ENCODE assay signal across 17 cellular contexts in genomic region chr13:48255090-48255489, GRCh38. TPM values are rescaled to one million over a fixed set of nuclear protein-coding genes. Genes with fewer than 3 reads are reported as not detected.
DNase-seq lines count a peak whose midpoint lies in the region; ATAC-seq and TF ChIP-seq lines count a peak whose summit lies in the region.
"Had no signal": no experiment of that assay in that cellular context is flagged by ENCODE, and none has a peak within 500 bp of the region (broad histone marks: within the 10 kb centered on the region; RNA-seq: fewer than 3 reads in every experiment).

No MANE protein-coding gene starts in this region.

- H3K9me3 ChIP-seq in left ventricle myocardium inferior (replicated peaks) (no peaks in the 10 kb centered on the region), PC-9 (ENCODE audit: insufficient read depth, low read depth) (no peaks in the 10 kb centered on the region)
- H3K9me3 ChIP-seq: BLaER1 had no signal

- no peaks in the 10 kb centered on the region for H3K9me3 Mint-ChIP-seq in activated T-cell treated with anti-CD3 and anti-CD28 coated beads, Interleukin-2, amount 50 U/mL, for 24 hours
- H3K9me3 Mint-ChIP-seq: CD14-positive monocyte; CD8-positive, alpha-beta T cell; GM23338; HFFc6 had no signal

- TF ChIP-seq CTCF in left ventricle myocardium inferior (IDR thresholded peaks at IDR 0.05; ENCODE audit: borderline replicate concordance) (no peak), PC-9 (conservative IDR thresholded peaks at IDR 0.05) (no peak)

- CTCF ChIA-PET in PC-9 (lab: Charles Lee), result no interaction called here

- H3K27me3 Mint-ChIP-seq in activated T-cell treated with anti-CD3 and anti-CD28 coated beads, Interleukin-2, amount 50 U/mL, for 24 hours, result no peaks in the 10 kb centered on the region

- POLR2A ChIA-PET in PC-9 (lab: Charles Lee; ENCODE audit: unreplicated experiment), result no interaction called here

- no peak overlapping the region for H3K4me3 Mint-ChIP-seq in activated T-cell treated with anti-CD3 and anti-CD28 coated beads, Interleukin-2, amount 50 U/mL, for 24 hours
- H3K4me3 Mint-ChIP-seq: CD14-positive monocyte; CD8-positive, alpha-beta T cell; GM23338; HFFc6 had no signal

- H3K36me3 Mint-ChIP-seq in activated T-cell treated with anti-CD3 and anti-CD28 coated beads, Interleukin-2, amount 50 U/mL, for 24 hours (ENCODE audit: low read depth), result peaks cover 84% of the 10 kb centered on the region

- H3K4me3 ChIP-seq in left ventricle myocardium inferior (no peak overlapping the region), PC-9 (no peak overlapping the region)
- H3K4me3 ChIP-seq: BLaER1, GM23338 had no signal

- intact Hi-C loops in left ventricle myocardium inferior (cut with micrococcal nuclease), result no loop called here
- intact Hi-C loops in Right ventricle myocardium inferior (cut with DNase I), result no loop called here
- intact Hi-C loops in PC-9 (cut with micrococcal nuclease; ENCODE audit: unreplicated experiment), result no loop called here

- H3K4me1 ChIP-seq in left ventricle myocardium inferior (peaks cover 92% of the 10 kb centered on the region), PC-9 (replicated peaks; ENCODE audit: insufficient read depth) (no peaks in the 10 kb centered on the region)
- H3K4me1 ChIP-seq: BLaER1 had no signal

- DNase-seq in activated T-cell treated with anti-CD3 and anti-CD28 coated beads, Interleukin-2, amount 50 U/mL, for 24 hours, result no peak
- DNase-seq in activated T-cell treated with anti-CD3 and anti-CD28 coated beads for 4 hours, result no peak
- no peak for DNase-seq in left ventricle myocardium inferior
- no peak for DNase-seq in Right ventricle myocardium inferior (ENCODE audit: missing footprints)
- DNase-seq in PC-9, result no peak
- DNase-seq: 8988T; Calu3; CD8-positive, alpha-beta T cell; DMS79 treated with DMSO at 0.1 percent for 48 hours; GF-D8; HCEC 1CT; HFFc6 had no signal

- no peaks in the 10 kb centered on the region for H3K27me3 ChIP-seq in left ventricle myocardium inferior (ENCODE audit: low read depth)
- H3K27me3 ChIP-seq in PC-9 (ENCODE audit: insufficient read depth, low read depth), result no peaks in the 10 kb centered on the region
- H3K27me3 ChIP-seq: BLaER1 had no signal

- no peaks in the 10 kb centered on the region for H4K20me1 ChIP-seq in PC-9 (ENCODE audit: insufficient read depth)

- no peaks in the 10 kb centered on the region for H3F3A ChIP-seq in PC-9 (ENCODE audit: insufficient read depth, low read depth)

- no peaks in the 10 kb centered on the region for H3K9me2 ChIP-seq in PC-9 (ENCODE audit: insufficient read depth)

- H3K4me1 Mint-ChIP-seq in activated T-cell treated with anti-CD3 and anti-CD28 coated beads, Interleukin-2, amount 50 U/mL, for 24 hours (ENCODE audit: low read depth), result peaks cover 72% of the 10 kb centered on the region

- ATAC-seq in Right ventricle myocardium inferior (no peak), esophagus mucosa (peak; percentile 40), HG02840 (IDR thresholded peaks at IDR 0.05; ENCODE audit: low FRiP score, unreplicated experiment) (no peak)
- ATAC-seq: CD8-positive, alpha-beta T cell; GM23338 had no signal

- H3K27ac ChIP-seq in left ventricle myocardium inferior (replicated peaks) (peak overlapping the region; percentile 17), PC-9 (no peak overlapping the region)
- H3K27ac ChIP-seq: BLaER1 had no signal

- no peak overlapping the region for H3K4me2 ChIP-seq in PC-9
- H3K4me2 ChIP-seq: BLaER1, GM23338 had no signal

- no peaks in the 10 kb centered on the region for H3K79me2 ChIP-seq in PC-9 (ENCODE audit: low read depth)

- peak overlapping the region; percentile 50 for H3K27ac Mint-ChIP-seq in activated T-cell treated with anti-CD3 and anti-CD28 coated beads, Interleukin-2, amount 50 U/mL, for 24 hours
- H3K27ac Mint-ChIP-seq: GM23338, HFFc6 had no signal

- no TSS peak for BruUV-seq in PC-9 (replicated peaks; lab: Mats Ljungman, UMichigan)

- H3K36me3 ChIP-seq in left ventricle myocardium inferior, result peaks cover 64% of the 10 kb centered on the region
- H3K36me3 ChIP-seq in PC-9 (ENCODE audit: low read depth), result peaks cover 4% of the 10 kb centered on the region; the same call in 1 of the 2 replicates

- H2AFZ ChIP-seq in PC-9, result no peak overlapping the region
- H2AFZ ChIP-seq: GM23338 had no signal

RNA-seq across cellular contexts. Expression of gene ITM2B, which starts 22.1 kb away (rescaled TPM):
- total RNA-seq in left ventricle myocardium inferior (533 TPM), Right ventricle myocardium inferior (537 TPM), esophagus mucosa (626 TPM), PC-9 (2021) (136 and 155 TPM in 2 replicates)

RNA-seq across cellular contexts. Expression of gene RB1, which starts 48.5 kb away (rescaled TPM):
- total RNA-seq in left ventricle myocardium inferior (23.8 TPM), Right ventricle myocardium inferior (27.7 TPM), esophagus mucosa (36.1 TPM), PC-9 (2021) (19.8 and 23.7 TPM in 2 replicates)
